In the genomic region with DNA sequence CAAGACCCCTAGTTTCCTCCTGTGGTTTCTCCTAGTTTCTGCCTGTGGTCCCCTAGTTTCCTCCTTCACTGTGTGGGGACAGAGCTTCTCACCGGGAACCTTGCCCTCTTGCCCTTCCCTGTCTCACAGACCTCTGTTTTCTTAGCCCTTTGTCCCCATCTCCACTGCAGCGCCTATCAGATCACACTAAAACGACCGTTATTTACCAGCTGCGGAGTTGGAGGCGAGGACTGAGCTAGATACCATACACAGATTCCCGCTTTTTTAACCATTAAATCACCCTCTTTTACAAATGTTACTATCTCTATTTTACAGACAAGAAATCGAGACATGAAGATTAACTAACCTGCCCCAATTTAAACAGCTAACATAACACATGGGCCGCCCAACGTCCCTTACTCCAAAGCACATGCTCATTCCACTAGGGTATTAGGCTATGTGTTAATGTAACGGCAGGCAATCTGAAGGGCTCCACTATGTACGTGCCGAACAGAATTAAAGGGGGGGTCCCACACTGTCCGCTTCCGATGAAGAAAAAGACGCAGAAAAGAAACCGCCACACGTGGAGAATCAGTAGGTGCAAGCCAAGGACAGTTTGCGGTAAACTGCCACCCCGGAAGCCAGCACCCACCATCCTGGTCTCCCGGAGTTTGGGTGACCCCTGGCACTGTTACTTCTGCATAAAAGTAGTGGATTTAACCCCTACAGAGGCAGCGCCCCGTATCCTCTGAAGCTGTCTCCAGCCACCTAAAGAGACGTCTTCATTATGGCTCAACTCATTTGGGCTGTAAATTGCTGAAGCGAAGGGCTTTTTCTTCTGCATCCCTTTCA, we compare ENCODE assay signal across 1 cellular context.
TF ChIP-seq lines count a peak whose summit lies in the region.

No MANE protein-coding gene starts in this region.

TF ChIP-seq in GM23338, 12 proteins besides CTCF, POLR2A, EP300 and RAD21:
- TF ChIP-seq, protein P1, sequence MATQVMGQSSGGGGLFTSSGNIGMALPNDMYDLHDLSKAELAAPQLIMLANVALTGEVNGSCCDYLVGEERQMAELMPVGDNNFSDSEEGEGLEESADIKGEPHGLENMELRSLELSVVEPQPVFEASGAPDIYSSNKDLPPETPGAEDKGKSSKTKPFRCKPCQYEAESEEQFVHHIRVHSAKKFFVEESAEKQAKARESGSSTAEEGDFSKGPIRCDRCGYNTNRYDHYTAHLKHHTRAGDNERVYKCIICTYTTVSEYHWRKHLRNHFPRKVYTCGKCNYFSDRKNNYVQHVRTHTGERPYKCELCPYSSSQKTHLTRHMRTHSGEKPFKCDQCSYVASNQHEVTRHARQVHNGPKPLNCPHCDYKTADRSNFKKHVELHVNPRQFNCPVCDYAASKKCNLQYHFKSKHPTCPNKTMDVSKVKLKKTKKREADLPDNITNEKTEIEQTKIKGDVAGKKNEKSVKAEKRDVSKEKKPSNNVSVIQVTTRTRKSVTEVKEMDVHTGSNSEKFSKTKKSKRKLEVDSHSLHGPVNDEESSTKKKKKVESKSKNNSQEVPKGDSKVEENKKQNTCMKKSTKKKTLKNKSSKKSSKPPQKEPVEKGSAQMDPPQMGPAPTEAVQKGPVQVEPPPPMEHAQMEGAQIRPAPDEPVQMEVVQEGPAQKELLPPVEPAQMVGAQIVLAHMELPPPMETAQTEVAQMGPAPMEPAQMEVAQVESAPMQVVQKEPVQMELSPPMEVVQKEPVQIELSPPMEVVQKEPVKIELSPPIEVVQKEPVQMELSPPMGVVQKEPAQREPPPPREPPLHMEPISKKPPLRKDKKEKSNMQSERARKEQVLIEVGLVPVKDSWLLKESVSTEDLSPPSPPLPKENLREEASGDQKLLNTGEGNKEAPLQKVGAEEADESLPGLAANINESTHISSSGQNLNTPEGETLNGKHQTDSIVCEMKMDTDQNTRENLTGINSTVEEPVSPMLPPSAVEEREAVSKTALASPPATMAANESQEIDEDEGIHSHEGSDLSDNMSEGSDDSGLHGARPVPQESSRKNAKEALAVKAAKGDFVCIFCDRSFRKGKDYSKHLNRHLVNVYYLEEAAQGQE (IDR thresholded peaks at IDR 0.05; ENCODE audit: unreplicated experiment), result no peak
- TF ChIP-seq, protein P2, sequence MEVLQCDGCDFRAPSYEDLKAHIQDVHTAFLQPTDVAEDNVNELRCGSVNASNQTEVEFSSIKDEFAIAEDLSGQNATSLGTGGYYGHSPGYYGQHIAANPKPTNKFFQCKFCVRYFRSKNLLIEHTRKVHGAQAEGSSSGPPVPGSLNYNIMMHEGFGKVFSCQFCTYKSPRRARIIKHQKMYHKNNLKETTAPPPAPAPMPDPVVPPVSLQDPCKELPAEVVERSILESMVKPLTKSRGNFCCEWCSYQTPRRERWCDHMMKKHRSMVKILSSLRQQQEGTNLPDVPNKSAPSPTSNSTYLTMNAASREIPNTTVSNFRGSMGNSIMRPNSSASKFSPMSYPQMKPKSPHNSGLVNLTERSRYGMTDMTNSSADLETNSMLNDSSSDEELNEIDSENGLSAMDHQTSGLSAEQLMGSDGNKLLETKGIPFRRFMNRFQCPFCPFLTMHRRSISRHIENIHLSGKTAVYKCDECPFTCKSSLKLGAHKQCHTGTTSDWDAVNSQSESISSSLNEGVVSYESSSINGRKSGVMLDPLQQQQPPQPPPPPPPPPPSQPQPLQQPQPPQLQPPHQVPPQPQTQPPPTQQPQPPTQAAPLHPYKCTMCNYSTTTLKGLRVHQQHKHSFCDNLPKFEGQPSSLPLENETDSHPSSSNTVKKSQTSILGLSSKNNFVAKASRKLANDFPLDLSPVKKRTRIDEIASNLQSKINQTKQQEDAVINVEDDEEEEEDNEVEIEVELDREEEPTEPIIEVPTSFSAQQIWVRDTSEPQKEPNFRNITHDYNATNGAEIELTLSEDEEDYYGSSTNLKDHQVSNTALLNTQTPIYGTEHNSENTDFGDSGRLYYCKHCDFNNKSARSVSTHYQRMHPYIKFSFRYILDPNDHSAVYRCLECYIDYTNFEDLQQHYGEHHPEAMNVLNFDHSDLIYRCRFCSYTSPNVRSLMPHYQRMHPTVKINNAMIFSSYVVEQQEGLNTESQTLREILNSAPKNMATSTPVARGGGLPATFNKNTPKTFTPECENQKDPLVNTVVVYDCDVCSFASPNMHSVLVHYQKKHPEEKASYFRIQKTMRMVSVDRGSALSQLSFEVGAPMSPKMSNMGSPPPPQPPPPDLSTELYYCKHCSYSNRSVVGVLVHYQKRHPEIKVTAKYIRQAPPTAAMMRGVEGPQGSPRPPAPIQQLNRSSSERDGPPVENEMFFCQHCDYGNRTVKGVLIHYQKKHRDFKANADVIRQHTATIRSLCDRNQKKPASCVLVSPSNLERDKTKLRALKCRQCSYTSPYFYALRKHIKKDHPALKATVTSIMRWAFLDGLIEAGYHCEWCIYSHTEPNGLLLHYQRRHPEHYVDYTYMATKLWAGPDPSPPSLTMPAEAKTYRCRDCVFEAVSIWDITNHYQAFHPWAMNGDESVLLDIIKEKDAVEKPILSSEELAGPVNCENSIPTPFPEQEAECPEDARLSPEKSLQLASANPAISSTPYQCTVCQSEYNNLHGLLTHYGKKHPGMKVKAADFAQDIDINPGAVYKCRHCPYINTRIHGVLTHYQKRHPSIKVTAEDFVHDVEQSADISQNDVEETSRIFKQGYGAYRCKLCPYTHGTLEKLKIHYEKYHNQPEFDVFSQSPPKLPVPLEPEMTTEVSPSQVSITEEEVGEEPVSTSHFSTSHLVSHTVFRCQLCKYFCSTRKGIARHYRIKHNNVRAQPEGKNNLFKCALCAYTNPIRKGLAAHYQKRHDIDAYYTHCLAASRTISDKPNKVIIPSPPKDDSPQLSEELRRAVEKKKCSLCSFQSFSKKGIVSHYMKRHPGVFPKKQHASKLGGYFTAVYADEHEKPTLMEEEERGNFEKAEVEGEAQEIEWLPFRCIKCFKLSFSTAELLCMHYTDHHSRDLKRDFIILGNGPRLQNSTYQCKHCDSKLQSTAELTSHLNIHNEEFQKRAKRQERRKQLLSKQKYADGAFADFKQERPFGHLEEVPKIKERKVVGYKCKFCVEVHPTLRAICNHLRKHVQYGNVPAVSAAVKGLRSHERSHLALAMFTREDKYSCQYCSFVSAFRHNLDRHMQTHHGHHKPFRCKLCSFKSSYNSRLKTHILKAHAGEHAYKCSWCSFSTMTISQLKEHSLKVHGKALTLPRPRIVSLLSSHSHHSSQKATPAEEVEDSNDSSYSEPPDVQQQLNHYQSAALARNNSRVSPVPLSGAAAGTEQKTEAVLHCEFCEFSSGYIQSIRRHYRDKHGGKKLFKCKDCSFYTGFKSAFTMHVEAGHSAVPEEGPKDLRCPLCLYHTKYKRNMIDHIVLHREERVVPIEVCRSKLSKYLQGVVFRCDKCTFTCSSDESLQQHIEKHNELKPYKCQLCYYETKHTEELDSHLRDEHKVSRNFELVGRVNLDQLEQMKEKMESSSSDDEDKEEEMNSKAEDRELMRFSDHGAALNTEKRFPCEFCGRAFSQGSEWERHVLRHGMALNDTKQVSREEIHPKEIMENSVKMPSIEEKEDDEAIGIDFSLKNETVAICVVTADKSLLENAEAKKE (CRISPR knock-in tag; IDR thresholded peaks at IDR 0.05), result no peak
- TF ChIP-seq NANOG (IDR thresholded peaks at IDR 0.05; ENCODE audit: borderline replicate concordance) (no peak), EZH2 (IDR thresholded peaks at IDR 0.05; ENCODE audit: low read depth, unreplicated experiment) (no peak), EZH2phosphoT487 (IDR thresholded peaks at IDR 0.05; ENCODE audit: unreplicated experiment) (no peak), JUNB (IDR thresholded peaks at IDR 0.05; ENCODE audit: unreplicated experiment) (no peak), ZNF114 (CRISPR knock-in tag; IDR thresholded peaks at IDR 0.05) (no peak), CREB1 (CRISPR knock-in tag; IDR thresholded peaks at IDR 0.05; ENCODE audit: low read depth) (no peak), STAT1 (IDR thresholded peaks at IDR 0.05; ENCODE audit: unreplicated experiment) (no peak), ZNF331 (CRISPR knock-in tag; IDR thresholded peaks at IDR 0.05; ENCODE audit: low read depth) (no peak), POLR2AphosphoS5 (IDR thresholded peaks at IDR 0.05; ENCODE audit: low read depth) (no peak)
- TF ChIP-seq, protein P3, sequence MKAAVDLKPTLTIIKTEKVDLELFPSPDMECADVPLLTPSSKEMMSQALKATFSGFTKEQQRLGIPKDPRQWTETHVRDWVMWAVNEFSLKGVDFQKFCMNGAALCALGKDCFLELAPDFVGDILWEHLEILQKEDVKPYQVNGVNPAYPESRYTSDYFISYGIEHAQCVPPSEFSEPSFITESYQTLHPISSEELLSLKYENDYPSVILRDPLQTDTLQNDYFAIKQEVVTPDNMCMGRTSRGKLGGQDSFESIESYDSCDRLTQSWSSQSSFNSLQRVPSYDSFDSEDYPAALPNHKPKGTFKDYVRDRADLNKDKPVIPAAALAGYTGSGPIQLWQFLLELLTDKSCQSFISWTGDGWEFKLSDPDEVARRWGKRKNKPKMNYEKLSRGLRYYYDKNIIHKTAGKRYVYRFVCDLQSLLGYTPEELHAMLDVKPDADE (IDR thresholded peaks at IDR 0.05), result no peak
